ENCODE assay signal across 1 cellular context in genomic region chr1:228210684-228211083, GRCh38.
TF ChIP-seq lines count a peak whose summit lies in the region.

No MANE protein-coding gene starts in this region.

TF ChIP-seq in K562, 482 proteins besides CTCF, POLR2A, EP300 and RAD21:
- TF ChIP-seq KDM5B (IDR thresholded peaks at IDR 0.05; ENCODE audit: insufficient replicate concordance, low read depth, low read length) = peak; percentile 9
- TF ChIP-seq SOX6 (IDR thresholded peaks at IDR 0.05) = no peak
